8 cellular contexts compared by ENCODE assay signal in the genomic region with DNA sequence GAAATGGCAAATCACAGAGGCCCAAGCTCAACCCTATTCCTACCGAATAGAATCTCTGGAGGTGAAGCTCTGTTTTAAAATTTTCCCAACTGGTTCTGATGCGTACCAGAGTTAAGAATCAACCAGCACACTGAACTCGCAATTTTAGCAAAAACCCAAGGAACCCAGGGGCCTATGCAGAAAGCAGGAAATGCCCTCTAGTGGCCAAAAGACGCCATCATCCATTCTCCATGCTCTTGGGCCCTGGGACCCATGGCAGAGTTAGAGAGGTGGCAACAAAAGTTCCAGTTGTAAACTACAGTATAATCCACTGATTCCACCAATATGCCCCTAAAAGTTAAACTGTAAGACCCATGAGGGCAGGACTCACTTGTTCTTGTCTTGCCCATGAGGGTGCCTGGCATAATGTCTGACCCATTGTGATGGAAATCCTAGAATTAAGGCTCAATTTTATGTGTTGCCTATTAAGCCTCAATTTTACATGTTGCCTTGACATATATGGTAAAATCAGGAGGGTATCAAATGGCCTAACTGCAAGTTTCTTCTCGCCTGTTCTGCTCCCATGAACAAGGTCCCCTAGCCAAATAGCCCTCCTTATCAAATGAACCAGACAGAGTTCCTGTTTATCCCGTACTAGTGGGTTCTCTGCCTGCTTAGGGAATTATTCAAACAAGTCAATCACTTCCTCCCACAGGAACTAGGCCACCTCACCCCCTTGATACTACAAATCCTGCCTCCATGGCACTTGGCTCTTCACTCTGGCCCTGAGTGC.
A peak's percentile ranks its signal among the peaks of the same experiment; 100 is the strongest.
DNase-seq lines count a peak whose midpoint lies in the region; ATAC-seq and TF ChIP-seq lines count a peak whose summit lies in the region.

No MANE protein-coding gene starts in this region.

- no peak overlapping the region for H3K4me3 ChIP-seq in AG04449 (ENCODE audit: low read depth, low read length)
- H3K4me3 ChIP-seq in lung, result no peak overlapping the region

- CTCF ChIA-PET in AG04449 (lab: Yijun Ruan, JAX), result interaction anchor here (0.6 to 6.2 kb wide), 49 partner anchors 9 to 241 kb away, joined by 3 to 67 read pairs (median 4); no protein-coding TSS in a partner anchor

- WGBS in lung, 2 donors, result 35 to 40% methylated on average over 6 of the region's 6 CpGs

- POLR2A ChIA-PET in AG04449 (lab: Yijun Ruan, JAX), result no interaction called here

- no peaks in the 10 kb centered on the region for H3K36me3 ChIP-seq in lung (ENCODE audit: control insufficient read depth in 2 of 2, insufficient read depth in 2 of 2, low read length in 2 of 2)

- no peak for DNase-seq in AG04449 (ENCODE audit: low read depth, low spot score)
- peak; percentile 47 for DNase-seq in NCI-H510A (lab: John Stamatoyannopoulos, UW)
- DNase-seq in activated CD4-positive, alpha-beta T cell treated with anti-CD3 and anti-CD28 coated beads for 48 hours, result peak; percentile 82
- peak; percentile 70 for DNase-seq in dermis blood vessel endothelial cell
- peak; percentile 68 for DNase-seq in lung (ENCODE audit: low spot score)
- peak; percentile 33 for DNase-seq in stimulated activated CD8-positive, alpha-beta memory T cell treated with anti-CD3 and anti-CD28 coated beads, Interleukin-15, amount 100 ng/mL, for 48 hours (ENCODE audit: low read depth in 2 of 2)

- no peaks in the 10 kb centered on the region for H3K27me3 ChIP-seq in lung (ENCODE audit: control insufficient read depth, insufficient read depth)

- H3K27ac ChIP-seq in lung (ENCODE audit: low read depth in 1 of 2, low read length in 1 of 2), result no peak overlapping the region

- peaks cover 5 to 9% of the 10 kb centered on the region in 2 donors for H3K4me1 ChIP-seq in lung (ENCODE audit: control insufficient read depth in 2 of 2, insufficient read depth in 2 of 2, low read length in 2 of 2)

- peak; percentile 80 for ATAC-seq in GM18511 (IDR thresholded peaks at IDR 0.05; ENCODE audit: unreplicated experiment)
- ATAC-seq in HG03103 (IDR thresholded peaks at IDR 0.05; ENCODE audit: low read depth, unreplicated experiment), result peak; percentile 83
- peak; percentile 61 for ATAC-seq in lung (ENCODE audit: insufficient read depth, low FRiP score)

- TF ChIP-seq CTCF in AG04449 (IDR thresholded peaks at IDR 0.05; ENCODE audit: insufficient read depth, low read length, missing control alignments) (peak; percentile 86), lung (IDR thresholded peaks at IDR 0.05; ENCODE audit: control extremely low read depth, extremely low read depth) (peak; percentile 60)

- no peaks in the 10 kb centered on the region for H3K9me3 ChIP-seq in lung (ENCODE audit: control insufficient read depth in 2 of 2, insufficient read depth in 1 of 2, low read length in 1 of 2)
